Comparison of ENCODE assay signal across 8 cellular contexts in the genomic region with DNA sequence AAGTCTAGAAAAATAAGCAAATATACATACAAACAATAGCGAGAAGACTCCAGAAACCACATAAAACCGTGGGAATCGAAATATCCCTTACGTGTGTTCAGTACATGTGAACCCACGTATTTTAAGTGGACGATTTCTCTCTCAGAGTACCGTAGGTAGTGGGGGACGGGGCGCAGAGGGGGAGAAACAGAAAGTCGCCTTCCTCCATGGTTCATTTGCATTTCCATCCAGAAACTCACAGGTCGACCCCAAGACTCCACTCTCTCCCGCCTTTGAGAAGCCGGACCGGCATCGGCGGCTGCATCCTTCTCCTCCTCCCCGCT. TPM values are rescaled to one million over a fixed set of nuclear protein-coding genes. Genes with fewer than 3 reads are reported as not detected.
A peak's percentile ranks its signal among the peaks of the same experiment; 100 is the strongest.
DNase-seq lines count a peak whose midpoint lies in the region; ATAC-seq and TF ChIP-seq lines count a peak whose summit lies in the region.

No MANE protein-coding gene starts in this region.

- POLR2A ChIA-PET in CD8-positive, alpha-beta T cell (lab: Charles Lee) = interaction anchor here (0.7 kb wide), 1 partner anchor 27 kb away, joined by 3 read pairs; no protein-coding TSS in a partner anchor

- peak overlapping the region; percentile 87 for H3K4me3 Mint-ChIP-seq in CD8-positive, alpha-beta T cell
- peak overlapping the region; percentile 80 for H3K4me3 Mint-ChIP-seq in endodermal cell

- no peak for TF ChIP-seq CTCF in CD8-positive, alpha-beta T cell (IDR thresholded peaks at IDR 0.05)
- TF ChIP-seq CTCF in endodermal cell (conservative IDR thresholded peaks at IDR 0.05) (no peak), osteoblast (IDR thresholded peaks at IDR 0.05; ENCODE audit: extremely low read depth, low read depth, low read length) (no peak)

- peaks cover 39% of the 10 kb centered on the region for H3K79me2 ChIP-seq in osteoblast (ENCODE audit: insufficient read depth, low read length)

- peak overlapping the region; percentile 87 for H3K4me2 ChIP-seq in osteoblast (ENCODE audit: insufficient read depth, low read length)

- peaks cover 24% of the 10 kb centered on the region for H3K4me1 Mint-ChIP-seq in CD8-positive, alpha-beta T cell (ENCODE audit: low read depth)
- H3K4me1 Mint-ChIP-seq in endodermal cell = peaks cover 14% of the 10 kb centered on the region

- WGBS in endodermal cell (ENCODE audit: insufficient coverage in 1 of 2, insufficient read length in 1 of 2), 2 experiments = 0 to 11% methylated on average over 1 to 17 of the region's 17 CpGs

- H3K27me3 Mint-ChIP-seq in CD8-positive, alpha-beta T cell (ENCODE audit: low read depth) = peaks cover 36% of the 10 kb centered on the region
- H3K27me3 Mint-ChIP-seq in endodermal cell (ENCODE audit: insufficient read depth) = peaks cover 31% of the 10 kb centered on the region

- no peak for ATAC-seq in CD8-positive, alpha-beta T cell
- no peak for ATAC-seq in GM18907 (IDR thresholded peaks at IDR 0.05; ENCODE audit: unreplicated experiment)
- ATAC-seq in GM18502 (IDR thresholded peaks at IDR 0.05; ENCODE audit: poor library complexity, unreplicated experiment) = no peak
- ATAC-seq in HG02852 (IDR thresholded peaks at IDR 0.05; ENCODE audit: unreplicated experiment) = no peak

- no peaks in the 10 kb centered on the region for H3K27me3 ChIP-seq in CD8-positive, alpha-beta T cell (ENCODE audit: insufficient read depth, low read length)
- peaks cover 30% of the 10 kb centered on the region for H3K27me3 ChIP-seq in NT2/D1 (ENCODE audit: insufficient read depth, insufficient read length)
- peaks cover 13% of the 10 kb centered on the region for H3K27me3 ChIP-seq in endodermal cell (ENCODE audit: control insufficient read depth, insufficient read depth, low read length, poor library complexity, severe bottlenecking)
- no peaks in the 10 kb centered on the region for H3K27me3 ChIP-seq in osteoblast (ENCODE audit: insufficient read depth, low read length)

- H3K36me3 ChIP-seq in CD8-positive, alpha-beta T cell (ENCODE audit: insufficient read depth, low read length) = no peaks in the 10 kb centered on the region
- H3K36me3 ChIP-seq in NT2/D1 (ENCODE audit: insufficient read depth, insufficient read length, low read length) (no peaks in the 10 kb centered on the region), endodermal cell (ENCODE audit: control insufficient read depth, insufficient read depth, low read length) (no peaks in the 10 kb centered on the region), osteoblast (ENCODE audit: insufficient read depth, low read length) (no peaks in the 10 kb centered on the region)

- H3K4me1 ChIP-seq in CD8-positive, alpha-beta T cell (ENCODE audit: insufficient read depth, low read length) = peaks cover 11% of the 10 kb centered on the region
- H3K4me1 ChIP-seq in NT2/D1 (ENCODE audit: insufficient read depth, insufficient read length) (no peaks in the 10 kb centered on the region), endodermal cell (ENCODE audit: control insufficient read depth, insufficient read depth, low read length) (no peaks in the 10 kb centered on the region), osteoblast (ENCODE audit: insufficient read depth, low read length) (peaks cover 14% of the 10 kb centered on the region)

- CTCF ChIA-PET in CD8-positive, alpha-beta T cell (lab: Charles Lee) = no interaction called here

- no peaks in the 10 kb centered on the region for H3K36me3 Mint-ChIP-seq in CD8-positive, alpha-beta T cell
- no peaks in the 10 kb centered on the region for H3K36me3 Mint-ChIP-seq in endodermal cell (ENCODE audit: low read depth)

- no peaks in the 10 kb centered on the region for H3K9me3 Mint-ChIP-seq in CD8-positive, alpha-beta T cell
- H3K9me3 Mint-ChIP-seq in endodermal cell = peaks cover 10% of the 10 kb centered on the region

- H3K27ac ChIP-seq in CD8-positive, alpha-beta T cell (ENCODE audit: low read depth, low read length) = no peak overlapping the region
- no peak overlapping the region for H3K27ac ChIP-seq in endodermal cell (ENCODE audit: low read depth, low read length)
- H3K27ac ChIP-seq in osteoblast (ENCODE audit: low read depth, low read length) = peak overlapping the region; percentile 44

- peak overlapping the region; percentile 58 for H3K4me3 ChIP-seq in CD8-positive, alpha-beta T cell (ENCODE audit: low read depth, low read length)
- H3K4me3 ChIP-seq in NT2/D1 (ENCODE audit: insufficient read length, low read depth) (peak overlapping the region; percentile 56), endodermal cell (ENCODE audit: low read length) (peak overlapping the region; percentile 85), osteoblast (ENCODE audit: insufficient read depth, low read length) (peak overlapping the region; percentile 81)

- H3K27ac Mint-ChIP-seq in CD8-positive, alpha-beta T cell = no peak overlapping the region
- H3K27ac Mint-ChIP-seq in endodermal cell = peak overlapping the region; percentile 88

- peak overlapping the region; percentile 93 for H2AFZ ChIP-seq in osteoblast (ENCODE audit: low read length)

- no peak for DNase-seq in CD8-positive, alpha-beta T cell
- DNase-seq in NT2/D1 (ENCODE audit: low read depth, low spot score) = no peak
- no peak for DNase-seq in endodermal cell
- DNase-seq in osteoblast (ENCODE audit: insufficient read length, low spot score, missing footprints) = no peak
- DNase-seq in hypothalamus (lab: John Stamatoyannopoulos, UW) = no peak

- H4K20me1 ChIP-seq in osteoblast (ENCODE audit: insufficient read depth, low read length) = no peaks in the 10 kb centered on the region

- H3K9me3 ChIP-seq in CD8-positive, alpha-beta T cell (ENCODE audit: low read length) = no peaks in the 10 kb centered on the region
- H3K9me3 ChIP-seq in NT2/D1 (ENCODE audit: insufficient read depth, low read length) (no peaks in the 10 kb centered on the region), endodermal cell (ENCODE audit: control insufficient read depth, low read length) (peaks cover 9% of the 10 kb centered on the region), osteoblast (ENCODE audit: low read depth, low read length) (no peaks in the 10 kb centered on the region)

- H3K9ac ChIP-seq in NT2/D1 (ENCODE audit: insufficient read length, low read depth) (peak overlapping the region; percentile 51), endodermal cell (ENCODE audit: extremely low read depth, low read length, poor library complexity, severe bottlenecking) (peak overlapping the region; percentile 27)

- intact Hi-C loops in CD8-positive, alpha-beta T cell (cut with DNase I, micrococcal nuclease) = no loop called here

RNA-seq across cellular contexts. Expression of a gene that starts 0.5 kb away (rescaled TPM):
- not detected for total RNA-seq in CD8-positive, alpha-beta T cell
- total RNA-seq in endodermal cell (10 to 100 TPM; 11.6 to 16.1 TPM), osteoblast (16.3 and 20.3 TPM in 2 replicates)
- 5.5 TPM for polyA plus RNA-seq in endodermal cell (2013, experiment 1 of 2)
- 4.8 TPM for polyA plus RNA-seq in endodermal cell (2013, experiment 2 of 2)

Comparison
In these comparisons a context has a peak if more than half of its experiments do, and no peak if none do; other contexts are left out.
1. RNA of a gene that starts 0.5 kb away (total RNA-seq): 16.3 to 20.3 TPM in osteoblast and 11.6 to 16.1 TPM in endodermal cell; not detected in CD8-positive, alpha-beta T cell; every median in the first group is over 10 times any median in the second.
2. Peak in every context shown above with its lines, with median percentiles within 50 percentile points of each other: H3K4me3 ChIP-seq.